In the genomic region with DNA sequence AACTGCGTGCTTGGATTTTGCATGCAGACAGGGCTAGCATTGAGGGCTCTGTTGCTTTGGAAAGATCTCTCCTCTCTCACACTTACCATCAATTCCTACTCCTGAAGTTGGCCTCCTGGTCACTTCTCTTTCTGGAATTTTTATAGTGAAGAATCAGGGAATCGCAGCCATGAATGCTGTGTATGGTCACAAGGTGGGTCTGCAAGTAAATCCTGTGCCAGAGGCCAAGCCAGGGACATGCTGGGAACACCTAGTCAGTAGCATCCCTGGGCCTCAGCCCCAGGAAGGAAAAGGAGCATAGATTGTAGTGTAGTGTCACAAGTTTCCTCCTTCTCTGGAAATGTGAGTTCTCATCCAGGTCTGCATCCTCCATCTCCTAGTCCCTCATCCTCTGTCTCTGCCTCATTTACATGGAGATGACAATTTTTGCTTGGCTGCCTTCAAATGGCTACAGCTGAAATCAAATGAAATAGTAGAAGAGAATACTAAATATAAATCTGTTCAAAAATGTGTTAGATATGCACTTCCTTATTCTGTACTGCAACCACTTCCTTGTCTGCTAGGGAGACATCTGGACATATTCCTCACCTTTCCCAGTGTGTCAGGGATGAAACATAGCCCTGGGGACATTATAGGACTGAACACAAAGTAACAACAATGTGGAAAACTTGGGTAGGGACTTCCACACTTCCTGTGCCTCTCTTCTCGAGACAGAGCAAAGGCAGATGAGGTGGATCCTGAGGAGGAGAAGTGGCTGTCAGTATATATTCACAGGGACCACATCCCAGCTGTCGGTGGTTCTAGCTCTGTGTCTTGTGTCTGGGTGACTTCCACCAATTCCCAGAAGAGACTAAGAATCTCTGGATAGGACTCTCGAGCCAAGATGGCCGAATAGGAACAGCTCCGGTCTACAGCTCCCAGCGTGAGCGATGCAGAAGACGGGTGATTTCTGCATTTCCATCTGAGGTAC, we compare ENCODE assay signal across 1 cellular context.
TF ChIP-seq lines count a peak whose summit lies in the region.

No MANE protein-coding gene starts in this region.

TF ChIP-seq in GM23338, 12 proteins besides CTCF, POLR2A, EP300 and RAD21 (continued from another document):
- TF ChIP-seq, protein P1, sequence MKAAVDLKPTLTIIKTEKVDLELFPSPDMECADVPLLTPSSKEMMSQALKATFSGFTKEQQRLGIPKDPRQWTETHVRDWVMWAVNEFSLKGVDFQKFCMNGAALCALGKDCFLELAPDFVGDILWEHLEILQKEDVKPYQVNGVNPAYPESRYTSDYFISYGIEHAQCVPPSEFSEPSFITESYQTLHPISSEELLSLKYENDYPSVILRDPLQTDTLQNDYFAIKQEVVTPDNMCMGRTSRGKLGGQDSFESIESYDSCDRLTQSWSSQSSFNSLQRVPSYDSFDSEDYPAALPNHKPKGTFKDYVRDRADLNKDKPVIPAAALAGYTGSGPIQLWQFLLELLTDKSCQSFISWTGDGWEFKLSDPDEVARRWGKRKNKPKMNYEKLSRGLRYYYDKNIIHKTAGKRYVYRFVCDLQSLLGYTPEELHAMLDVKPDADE (IDR thresholded peaks at IDR 0.05): no peak
- TF ChIP-seq EZH2phosphoT487 (IDR thresholded peaks at IDR 0.05; ENCODE audit: unreplicated experiment): no peak
- TF ChIP-seq JUNB (IDR thresholded peaks at IDR 0.05; ENCODE audit: unreplicated experiment): no peak
- TF ChIP-seq ZNF331 (CRISPR knock-in tag; IDR thresholded peaks at IDR 0.05; ENCODE audit: low read depth): no peak
- no peak for TF ChIP-seq ZNF114 (CRISPR knock-in tag; IDR thresholded peaks at IDR 0.05)
- no peak for TF ChIP-seq STAT1 (IDR thresholded peaks at IDR 0.05; ENCODE audit: unreplicated experiment)
- no peak for TF ChIP-seq EZH2 (IDR thresholded peaks at IDR 0.05; ENCODE audit: low read depth, unreplicated experiment)
- TF ChIP-seq CREB1 (CRISPR knock-in tag; IDR thresholded peaks at IDR 0.05; ENCODE audit: low read depth): no peak
- TF ChIP-seq, protein P2, sequence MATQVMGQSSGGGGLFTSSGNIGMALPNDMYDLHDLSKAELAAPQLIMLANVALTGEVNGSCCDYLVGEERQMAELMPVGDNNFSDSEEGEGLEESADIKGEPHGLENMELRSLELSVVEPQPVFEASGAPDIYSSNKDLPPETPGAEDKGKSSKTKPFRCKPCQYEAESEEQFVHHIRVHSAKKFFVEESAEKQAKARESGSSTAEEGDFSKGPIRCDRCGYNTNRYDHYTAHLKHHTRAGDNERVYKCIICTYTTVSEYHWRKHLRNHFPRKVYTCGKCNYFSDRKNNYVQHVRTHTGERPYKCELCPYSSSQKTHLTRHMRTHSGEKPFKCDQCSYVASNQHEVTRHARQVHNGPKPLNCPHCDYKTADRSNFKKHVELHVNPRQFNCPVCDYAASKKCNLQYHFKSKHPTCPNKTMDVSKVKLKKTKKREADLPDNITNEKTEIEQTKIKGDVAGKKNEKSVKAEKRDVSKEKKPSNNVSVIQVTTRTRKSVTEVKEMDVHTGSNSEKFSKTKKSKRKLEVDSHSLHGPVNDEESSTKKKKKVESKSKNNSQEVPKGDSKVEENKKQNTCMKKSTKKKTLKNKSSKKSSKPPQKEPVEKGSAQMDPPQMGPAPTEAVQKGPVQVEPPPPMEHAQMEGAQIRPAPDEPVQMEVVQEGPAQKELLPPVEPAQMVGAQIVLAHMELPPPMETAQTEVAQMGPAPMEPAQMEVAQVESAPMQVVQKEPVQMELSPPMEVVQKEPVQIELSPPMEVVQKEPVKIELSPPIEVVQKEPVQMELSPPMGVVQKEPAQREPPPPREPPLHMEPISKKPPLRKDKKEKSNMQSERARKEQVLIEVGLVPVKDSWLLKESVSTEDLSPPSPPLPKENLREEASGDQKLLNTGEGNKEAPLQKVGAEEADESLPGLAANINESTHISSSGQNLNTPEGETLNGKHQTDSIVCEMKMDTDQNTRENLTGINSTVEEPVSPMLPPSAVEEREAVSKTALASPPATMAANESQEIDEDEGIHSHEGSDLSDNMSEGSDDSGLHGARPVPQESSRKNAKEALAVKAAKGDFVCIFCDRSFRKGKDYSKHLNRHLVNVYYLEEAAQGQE (IDR thresholded peaks at IDR 0.05; ENCODE audit: unreplicated experiment): no peak
- no peak for TF ChIP-seq POLR2AphosphoS5 (IDR thresholded peaks at IDR 0.05; ENCODE audit: low read depth)
- TF ChIP-seq, protein P3, sequence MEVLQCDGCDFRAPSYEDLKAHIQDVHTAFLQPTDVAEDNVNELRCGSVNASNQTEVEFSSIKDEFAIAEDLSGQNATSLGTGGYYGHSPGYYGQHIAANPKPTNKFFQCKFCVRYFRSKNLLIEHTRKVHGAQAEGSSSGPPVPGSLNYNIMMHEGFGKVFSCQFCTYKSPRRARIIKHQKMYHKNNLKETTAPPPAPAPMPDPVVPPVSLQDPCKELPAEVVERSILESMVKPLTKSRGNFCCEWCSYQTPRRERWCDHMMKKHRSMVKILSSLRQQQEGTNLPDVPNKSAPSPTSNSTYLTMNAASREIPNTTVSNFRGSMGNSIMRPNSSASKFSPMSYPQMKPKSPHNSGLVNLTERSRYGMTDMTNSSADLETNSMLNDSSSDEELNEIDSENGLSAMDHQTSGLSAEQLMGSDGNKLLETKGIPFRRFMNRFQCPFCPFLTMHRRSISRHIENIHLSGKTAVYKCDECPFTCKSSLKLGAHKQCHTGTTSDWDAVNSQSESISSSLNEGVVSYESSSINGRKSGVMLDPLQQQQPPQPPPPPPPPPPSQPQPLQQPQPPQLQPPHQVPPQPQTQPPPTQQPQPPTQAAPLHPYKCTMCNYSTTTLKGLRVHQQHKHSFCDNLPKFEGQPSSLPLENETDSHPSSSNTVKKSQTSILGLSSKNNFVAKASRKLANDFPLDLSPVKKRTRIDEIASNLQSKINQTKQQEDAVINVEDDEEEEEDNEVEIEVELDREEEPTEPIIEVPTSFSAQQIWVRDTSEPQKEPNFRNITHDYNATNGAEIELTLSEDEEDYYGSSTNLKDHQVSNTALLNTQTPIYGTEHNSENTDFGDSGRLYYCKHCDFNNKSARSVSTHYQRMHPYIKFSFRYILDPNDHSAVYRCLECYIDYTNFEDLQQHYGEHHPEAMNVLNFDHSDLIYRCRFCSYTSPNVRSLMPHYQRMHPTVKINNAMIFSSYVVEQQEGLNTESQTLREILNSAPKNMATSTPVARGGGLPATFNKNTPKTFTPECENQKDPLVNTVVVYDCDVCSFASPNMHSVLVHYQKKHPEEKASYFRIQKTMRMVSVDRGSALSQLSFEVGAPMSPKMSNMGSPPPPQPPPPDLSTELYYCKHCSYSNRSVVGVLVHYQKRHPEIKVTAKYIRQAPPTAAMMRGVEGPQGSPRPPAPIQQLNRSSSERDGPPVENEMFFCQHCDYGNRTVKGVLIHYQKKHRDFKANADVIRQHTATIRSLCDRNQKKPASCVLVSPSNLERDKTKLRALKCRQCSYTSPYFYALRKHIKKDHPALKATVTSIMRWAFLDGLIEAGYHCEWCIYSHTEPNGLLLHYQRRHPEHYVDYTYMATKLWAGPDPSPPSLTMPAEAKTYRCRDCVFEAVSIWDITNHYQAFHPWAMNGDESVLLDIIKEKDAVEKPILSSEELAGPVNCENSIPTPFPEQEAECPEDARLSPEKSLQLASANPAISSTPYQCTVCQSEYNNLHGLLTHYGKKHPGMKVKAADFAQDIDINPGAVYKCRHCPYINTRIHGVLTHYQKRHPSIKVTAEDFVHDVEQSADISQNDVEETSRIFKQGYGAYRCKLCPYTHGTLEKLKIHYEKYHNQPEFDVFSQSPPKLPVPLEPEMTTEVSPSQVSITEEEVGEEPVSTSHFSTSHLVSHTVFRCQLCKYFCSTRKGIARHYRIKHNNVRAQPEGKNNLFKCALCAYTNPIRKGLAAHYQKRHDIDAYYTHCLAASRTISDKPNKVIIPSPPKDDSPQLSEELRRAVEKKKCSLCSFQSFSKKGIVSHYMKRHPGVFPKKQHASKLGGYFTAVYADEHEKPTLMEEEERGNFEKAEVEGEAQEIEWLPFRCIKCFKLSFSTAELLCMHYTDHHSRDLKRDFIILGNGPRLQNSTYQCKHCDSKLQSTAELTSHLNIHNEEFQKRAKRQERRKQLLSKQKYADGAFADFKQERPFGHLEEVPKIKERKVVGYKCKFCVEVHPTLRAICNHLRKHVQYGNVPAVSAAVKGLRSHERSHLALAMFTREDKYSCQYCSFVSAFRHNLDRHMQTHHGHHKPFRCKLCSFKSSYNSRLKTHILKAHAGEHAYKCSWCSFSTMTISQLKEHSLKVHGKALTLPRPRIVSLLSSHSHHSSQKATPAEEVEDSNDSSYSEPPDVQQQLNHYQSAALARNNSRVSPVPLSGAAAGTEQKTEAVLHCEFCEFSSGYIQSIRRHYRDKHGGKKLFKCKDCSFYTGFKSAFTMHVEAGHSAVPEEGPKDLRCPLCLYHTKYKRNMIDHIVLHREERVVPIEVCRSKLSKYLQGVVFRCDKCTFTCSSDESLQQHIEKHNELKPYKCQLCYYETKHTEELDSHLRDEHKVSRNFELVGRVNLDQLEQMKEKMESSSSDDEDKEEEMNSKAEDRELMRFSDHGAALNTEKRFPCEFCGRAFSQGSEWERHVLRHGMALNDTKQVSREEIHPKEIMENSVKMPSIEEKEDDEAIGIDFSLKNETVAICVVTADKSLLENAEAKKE (CRISPR knock-in tag; IDR thresholded peaks at IDR 0.05): no peak
